In genomic region chr14:31297112-31297511, GRCh38 we compare ENCODE assay signal across 22 cellular contexts.
"Had no signal": no experiment of that assay in that cellular context is flagged by ENCODE, and none has a peak within 500 bp of the region (broad histone marks: within the 10 kb centered on the region; RNA-seq: fewer than 3 reads in every experiment).

No MANE protein-coding gene starts in this region.

- H3K9me3 Mint-ChIP-seq: endodermal cell; immature natural killer cell; memory B cell; natural killer cell treated with Interleukin-12 subunit alpha and Interleukin-12 subunit beta and Interleukin-15 and Interleukin-18, amount 100 ng/mL, for 72 hours had no signal

- DNase-seq: dermis blood vessel endothelial cell; endodermal cell; foreskin keratinocyte; immature natural killer cell; left lung; lower lobe of right lung; midbrain; occipital lobe; pancreas; right cardiac atrium; stimulated activated CD4-positive, alpha-beta T cell treated with anti-CD3 and anti-CD28 coated beads, Interleukin-2, amount 100 ng/mL, for 48 hours; stimulated activated naive CD8-positive, alpha-beta T cell treated with anti-CD3 and anti-CD28 coated beads, Interleukin-15, Interleukin-2, amounts not matched to agents 100 U/mL and 50 U/mL, for 24 hours; tibial artery; upper lobe of right lung had no signal

- H3K4me2 ChIP-seq: smooth muscle cell had no signal

- H3K4me3 Mint-ChIP-seq: endodermal cell; immature natural killer cell; memory B cell; natural killer cell treated with Interleukin-12 subunit alpha and Interleukin-12 subunit beta and Interleukin-15 and Interleukin-18, amount 100 ng/mL, for 72 hours had no signal

- H3K9me3 ChIP-seq: left lung, lower lobe of right lung, pancreas, suprapubic skin, tibial artery, upper lobe of right lung, vagina had no signal

- ATAC-seq: left lung; lower lobe of right lung; natural killer cell treated with Interleukin-12 subunit alpha and Interleukin-12 subunit beta and Interleukin-15 and Interleukin-18, amount 100 ng/mL, for 72 hours; pancreas; right cardiac atrium; stimulated activated naive CD8-positive, alpha-beta T cell treated with anti-CD3 and anti-CD28 coated beads, Interleukin-15, Interleukin-2, amounts not matched to agents 100 U/mL and 50 U/mL, for 24 hours; upper lobe of right lung had no signal

- H3K4me1 ChIP-seq: left lung, lower lobe of right lung, pancreas, suprapubic skin, upper lobe of right lung, vagina had no signal

- H3K27me3 Mint-ChIP-seq: memory B cell; natural killer cell treated with Interleukin-12 subunit alpha and Interleukin-12 subunit beta and Interleukin-15 and Interleukin-18, amount 100 ng/mL, for 72 hours; progenitor cell of endocrine pancreas had no signal

- H3K4me1 Mint-ChIP-seq: immature natural killer cell had no signal

- H3K27ac Mint-ChIP-seq: endodermal cell; memory B cell; natural killer cell treated with Interleukin-12 subunit alpha and Interleukin-12 subunit beta and Interleukin-15 and Interleukin-18, amount 100 ng/mL, for 72 hours; progenitor cell of endocrine pancreas had no signal

- H3K27me3 ChIP-seq: foreskin keratinocyte, left lung, pancreas, suprapubic skin, tibial artery, upper lobe of right lung, vagina had no signal

- FAIRE-seq: endothelial cell of umbilical vein, keratinocyte, pancreas had no signal

- H3K27ac ChIP-seq: foreskin keratinocyte, left lung, lower lobe of right lung, pancreas, suprapubic skin, tibial artery, upper lobe of right lung, vagina had no signal
